17 cellular contexts compared by ENCODE assay signal in genomic region chr22:48104786-48105185, GRCh38.
DNase-seq lines count a peak whose midpoint lies in the region; ATAC-seq and TF ChIP-seq lines count a peak whose summit lies in the region.
"Had no signal": no experiment of that assay in that cellular context is flagged by ENCODE, and none has a peak within 500 bp of the region (broad histone marks: within the 10 kb centered on the region; RNA-seq: fewer than 3 reads in every experiment).

No MANE protein-coding gene starts in this region.

- H3K36me3 ChIP-seq in esophagus squamous epithelium, result no peaks in the 10 kb centered on the region

- no peak overlapping the region for H3K4me3 ChIP-seq in esophagus squamous epithelium
- H3K4me3 ChIP-seq: K562 had no signal

- H3K4me1 Mint-ChIP-seq in IgD-negative memory B cell (peaks cover 7 to 16% (median 8%) of the 10 kb centered on the region in 3 donors), type B pancreatic cell (ENCODE audit: unreplicated experiment) (no peaks in the 10 kb centered on the region)
- H3K4me1 Mint-ChIP-seq in activated naive CD8-positive, alpha-beta T cell treated with anti-CD3 and anti-CD28 coated beads, Interleukin-2, amount 50 U/mL, for 24 hours, result peaks cover 8% of the 10 kb centered on the region

- peaks cover 7 to 14% (median 11%) of the 10 kb centered on the region in 3 donors for H3K9me3 Mint-ChIP-seq in IgD-negative memory B cell
- no peaks in the 10 kb centered on the region for H3K9me3 Mint-ChIP-seq in type B pancreatic cell
- peaks cover under 1% of the 10 kb centered on the region for H3K9me3 Mint-ChIP-seq in activated naive CD8-positive, alpha-beta T cell treated with anti-CD3 and anti-CD28 coated beads, Interleukin-2, amount 50 U/mL, for 24 hours

- no peaks in the 10 kb centered on the region for H3K36me3 Mint-ChIP-seq in IgD-negative memory B cell
- no peaks in the 10 kb centered on the region for H3K36me3 Mint-ChIP-seq in type B pancreatic cell
- no peaks in the 10 kb centered on the region for H3K36me3 Mint-ChIP-seq in activated naive CD8-positive, alpha-beta T cell treated with anti-CD3 and anti-CD28 coated beads, Interleukin-2, amount 50 U/mL, for 24 hours (ENCODE audit: low read depth)

- intact Hi-C loops in esophagus squamous epithelium (cut with DNase I), result no loop called here

- H3K27ac Mint-ChIP-seq in IgD-negative memory B cell (peak overlapping the region in 2 of 3 donors; percentile 54 to 79), type B pancreatic cell (no peak overlapping the region)
- no peak overlapping the region for H3K27ac Mint-ChIP-seq in activated naive CD8-positive, alpha-beta T cell treated with anti-CD3 and anti-CD28 coated beads, Interleukin-2, amount 50 U/mL, for 24 hours
- H3K27ac Mint-ChIP-seq: CD4-positive, CD25-positive, alpha-beta regulatory T cell had no signal

- H3K27me3 Mint-ChIP-seq in IgD-negative memory B cell (peaks cover 16% of the 10 kb centered on the region), type B pancreatic cell (peaks cover 34% of the 10 kb centered on the region)
- peaks cover 2% of the 10 kb centered on the region for H3K27me3 Mint-ChIP-seq in activated naive CD8-positive, alpha-beta T cell treated with anti-CD3 and anti-CD28 coated beads, Interleukin-2, amount 50 U/mL, for 24 hours

- H3K4me1 ChIP-seq in esophagus squamous epithelium, result no peaks in the 10 kb centered on the region
- H3K4me1 ChIP-seq: Caco-2 had no signal

- 84 to 86% methylated on average over 11 to 14 of the region's 14 CpGs for WGBS in esophagus squamous epithelium, 2 donors

- no peak for ATAC-seq in activated naive CD8-positive, alpha-beta T cell treated with anti-CD3 and anti-CD28 coated beads, Interleukin-2, amount 50 U/mL, for 24 hours
- ATAC-seq: K562, SK-N-SH treated with all-trans-retinoic acid at 6 μM for 48 hours had no signal

- no peak overlapping the region for H3K27ac ChIP-seq in esophagus squamous epithelium

- peak; percentile 44 for DNase-seq in cerebellar cortex (ENCODE audit: low spot score)
- DNase-seq in mesenteric fat pad (ENCODE audit: low spot score), result peak; percentile 67
- peak; percentile 25 for DNase-seq in type B pancreatic cell (ENCODE audit: extremely low spot score, unreplicated experiment)
- DNase-seq in pons (ENCODE audit: low spot score), result no peak
- no peak for DNase-seq in activated naive CD8-positive, alpha-beta T cell treated with anti-CD3 and anti-CD28 coated beads, Interleukin-2, amount 50 U/mL, for 24 hours
- no peak for DNase-seq in esophagus squamous epithelium (lab: John Stamatoyannopoulos, UW)
- DNase-seq: AML-193; Caco-2; CD4-positive, CD25-positive, alpha-beta regulatory T cell; GF-D8; NCI-H1105; NCI-H774; RPMI8226; SIG-M5 had no signal

- TF ChIP-seq CTCF in type B pancreatic cell (conservative IDR thresholded peaks at IDR 0.05), result no peak
- no peak for TF ChIP-seq CTCF in esophagus squamous epithelium (IDR thresholded peaks at IDR 0.05)

- peaks cover 0 to 4% (median 0%) of the 10 kb centered on the region in 3 donors for H3K9me3 ChIP-seq in esophagus squamous epithelium
- H3K9me3 ChIP-seq: Caco-2 had no signal

- H3K4me3 Mint-ChIP-seq in IgD-negative memory B cell (peak overlapping the region in 1 of 4 donors; percentile 65), type B pancreatic cell (no peak overlapping the region)
- H3K4me3 Mint-ChIP-seq in activated naive CD8-positive, alpha-beta T cell treated with anti-CD3 and anti-CD28 coated beads, Interleukin-2, amount 50 U/mL, for 24 hours, result no peak overlapping the region
- H3K4me3 Mint-ChIP-seq: CD4-positive, CD25-positive, alpha-beta regulatory T cell had no signal

- peaks cover 0 to 59% (median 0%) of the 10 kb centered on the region in 4 donors for H3K27me3 ChIP-seq in esophagus squamous epithelium

- TF ChIP-seq POLR2A in esophagus squamous epithelium (IDR thresholded peaks at IDR 0.05), result no peak

Comparison
In these comparisons a context has a peak if more than half of its experiments do, and no peak if none do; other contexts are left out.
1. H3K27ac Mint-ChIP-seq: peak in IgD-negative memory B cell (2 of 3); none in type B pancreatic cell (single experiment) and activated naive CD8-positive, alpha-beta T cell treated with anti-CD3 and anti-CD28 coated beads, Interleukin-2, amount 50 U/mL, for 24 hours (single experiment).
2. DNase-seq: peak in cerebellar cortex (single experiment), mesenteric fat pad (single experiment) and type B pancreatic cell (single experiment); none in pons (single experiment), activated naive CD8-positive, alpha-beta T cell treated with anti-CD3 and anti-CD28 coated beads, Interleukin-2, amount 50 U/mL, for 24 hours (single experiment) and esophagus squamous epithelium (single experiment).